8 cellular contexts compared by ENCODE assay signal in the genomic region with DNA sequence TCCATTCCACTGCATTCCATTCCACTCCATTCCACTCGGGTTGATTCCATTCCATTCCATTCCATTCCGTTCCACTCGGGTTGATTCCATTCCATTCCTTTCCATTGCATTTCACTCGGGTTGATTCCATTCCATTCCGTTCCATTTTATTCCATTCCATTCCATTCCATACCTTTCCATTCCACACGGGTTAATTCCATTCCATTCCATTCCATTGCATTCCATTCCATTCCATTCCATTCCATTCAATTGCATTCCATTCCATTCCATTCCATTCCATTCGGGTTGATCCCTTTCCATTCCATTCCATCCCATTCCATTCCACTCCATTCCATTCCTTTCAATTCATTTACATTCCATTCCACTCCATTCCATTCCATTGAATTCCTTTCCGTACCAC.
A peak's percentile ranks its signal among the peaks of the same experiment; 100 is the strongest.
DNase-seq lines count a peak whose midpoint lies in the region; ATAC-seq, FAIRE-seq and TF ChIP-seq lines count a peak whose summit lies in the region.
"Not testable (repeated sequence)": the region's sequence is repeated elsewhere in the genome, so short reads cannot be mapped to it uniquely, and the experiment has no call there.

No MANE protein-coding gene starts in this region.

- DNase-seq in M059J (ENCODE audit: low read depth): peak; percentile 49
- DNase-seq in bronchial epithelial cell (ENCODE audit: low read depth): peak; percentile 40
- DNase-seq in left cardiac atrium, mucosa of descending colon, upper lobe of right lung: not testable (repeated sequence)

- H3K9me3 ChIP-seq in mucosa of descending colon (peaks cover 84% of the 10 kb centered on the region), upper lobe of right lung (peaks cover 34% of the 10 kb centered on the region)

- not testable (repeated sequence) for FAIRE-seq in bronchial epithelial cell (lab: Jason Lieb, UNC)

- not testable (repeated sequence) for H3K36me3 ChIP-seq in bronchial epithelial cell (ENCODE audit: control insufficient read depth, insufficient read depth, low read length); mucosa of descending colon (ENCODE audit: low read depth); upper lobe of right lung

- not testable (repeated sequence) for TF ChIP-seq CTCF in bronchial epithelial cell (IDR thresholded peaks at IDR 0.05; ENCODE audit: insufficient read depth, low read length, severe bottlenecking); mucosa of descending colon (IDR thresholded peaks at IDR 0.05); upper lobe of right lung (IDR thresholded peaks at IDR 0.05)

- H3K27ac ChIP-seq in upper lobe of right lung: not testable (repeated sequence)

- not testable (repeated sequence) for TF ChIP-seq POLR2A in GM18505 (IDR thresholded peaks at IDR 0.05; ENCODE audit: borderline replicate concordance, extremely low read depth, insufficient read depth, insufficient read length)

- intact Hi-C loops in left cardiac atrium (cut with DNase I): loop anchor here in 1 of 2 donors (10.0 kb wide), 1 partner anchor 50 kb away; no protein-coding TSS in a partner anchor
- intact Hi-C loops in mucosa of descending colon (cut with DNase I, micrococcal nuclease): loop anchor here in 1 of 2 donors (5.0 kb wide), 1 partner anchor 37 kb away; no protein-coding TSS in a partner anchor
- intact Hi-C loops in upper lobe of right lung (cut with DNase I): not testable (repeated sequence)

- not testable (repeated sequence) for H3K4me3 ChIP-seq in bronchial epithelial cell (ENCODE audit: low read depth, low read length); mucosa of descending colon; upper lobe of right lung

- H3K4me1 ChIP-seq in mucosa of descending colon (ENCODE audit: low read depth); upper lobe of right lung: not testable (repeated sequence)

- not testable (repeated sequence) for H3K27me3 ChIP-seq in bronchial epithelial cell (ENCODE audit: control insufficient read depth, insufficient read depth, low read length); upper lobe of right lung

- peak; percentile 36 for ATAC-seq in GM18505 (IDR thresholded peaks at IDR 0.05; ENCODE audit: unreplicated experiment)
- ATAC-seq in GM21717 (IDR thresholded peaks at IDR 0.05; ENCODE audit: unreplicated experiment): peak; percentile 42
- peak; percentile 32 for ATAC-seq in HG03108 (IDR thresholded peaks at IDR 0.05; ENCODE audit: unreplicated experiment)
- peak; percentile 60 to 71 for ATAC-seq in left cardiac atrium
- ATAC-seq in mucosa of descending colon: peak; percentile 60
- ATAC-seq in upper lobe of right lung: peak; percentile 61
